ENCODE assay signal across 8 cellular contexts in genomic region chr1:32215629-32216505, GRCh38. TPM values are rescaled to one million over a fixed set of nuclear protein-coding genes. Genes with fewer than 3 reads are reported as not detected.
A peak's percentile ranks its signal among the peaks of the same experiment; 100 is the strongest.
DNase-seq lines count a peak whose midpoint lies in the region; ATAC-seq and TF ChIP-seq lines count a peak whose summit lies in the region.

No MANE protein-coding gene starts in this region.

- TF ChIP-seq CTCF in GM12872 (IDR thresholded peaks at IDR 0.05; ENCODE audit: insufficient read depth, low read depth, low read length) = peak; percentile 89
- peak; percentile 74 for TF ChIP-seq CTCF in SU-DHL-6 (IDR thresholded peaks at IDR 0.05; ENCODE audit: insufficient read depth, low read length, poor library complexity, severe bottlenecking)
- peak; percentile 41 to 85 (median 78) for TF ChIP-seq CTCF in heart right ventricle (IDR thresholded peaks at IDR 0.05)

- WGBS in heart right ventricle, 2 donors = 70 to 81% methylated on average over 10 of the region's 10 CpGs

- DNase-seq in MV-4-11 (lab: John Stamatoyannopoulos, UW) (peak; percentile 49), adipocyte (ENCODE audit: low read depth) (peak; percentile 88), heart right ventricle (peak; percentile 44 to 58), retina (peak; percentile 69)

- H3K9me2 ChIP-seq in SU-DHL-6 (replicated peaks; ENCODE audit: insufficient read depth, low read length) = no peaks in the 10 kb centered on the region

- H4K20me1 ChIP-seq in SU-DHL-6 (ENCODE audit: low read depth, low read length) = no peaks in the 10 kb centered on the region

- no peaks in the 10 kb centered on the region for H3K79me2 ChIP-seq in SU-DHL-6 (ENCODE audit: insufficient read depth, low read length)

- H3K4me1 ChIP-seq in adipocyte (ENCODE audit: control insufficient read depth, insufficient read depth, low read length) = peaks cover 16% of the 10 kb centered on the region
- H3K4me1 ChIP-seq in heart right ventricle = peaks cover 2 to 20% (median 9%) of the 10 kb centered on the region in 9 donors

- H3K9ac ChIP-seq in SU-DHL-6 (ENCODE audit: low read length) (no peak overlapping the region), adipocyte (ENCODE audit: low read length) (peak overlapping the region; percentile 30)

- H3K27ac ChIP-seq in SU-DHL-6 (ENCODE audit: low read depth, low read length) (no peak overlapping the region), heart right ventricle (peak overlapping the region in 5 of 10 donors; percentile 11 to 41 (median 19))

- H3K27me3 ChIP-seq in SU-DHL-6 (ENCODE audit: low read length) (no peaks in the 10 kb centered on the region), adipocyte (replicated peaks; ENCODE audit: control insufficient read depth, insufficient read depth, low read length) (no peaks in the 10 kb centered on the region), heart right ventricle (no peaks in the 10 kb centered on the region)

- intact Hi-C loops in heart right ventricle (cut with DNase I) = loop anchor here in 3 of 10 donors (10.0 kb wide), 3 partner anchors 99 to 179 kb away; partner anchors contain the start of gene BSDC1 (in 1 of the 3)

- H3K36me3 ChIP-seq in SU-DHL-6 (ENCODE audit: low read length) (no peaks in the 10 kb centered on the region), adipocyte (ENCODE audit: control insufficient read depth, insufficient read depth, low read length, severe bottlenecking) (peaks cover 27% of the 10 kb centered on the region), heart right ventricle (peaks cover 0 to 80% (median 14%) of the 10 kb centered on the region in 9 donors)

- ATAC-seq in heart right ventricle (peak; percentile 65 to 85 (median 78)), HG03097 (IDR thresholded peaks at IDR 0.05; ENCODE audit: low FRiP score, unreplicated experiment) (no peak), GM18870 (IDR thresholded peaks at IDR 0.05; ENCODE audit: unreplicated experiment) (no peak)

- H3K9me3 ChIP-seq in SU-DHL-6 (ENCODE audit: insufficient read depth, low read length) (no peaks in the 10 kb centered on the region), adipocyte (ENCODE audit: control insufficient read depth, low read length) (no peaks in the 10 kb centered on the region), heart right ventricle (no peaks in the 10 kb centered on the region)

- H3K4me3 ChIP-seq in SU-DHL-6 (ENCODE audit: insufficient read depth, low read length, poor library complexity, severe bottlenecking) = no peak overlapping the region
- no peak overlapping the region for H3K4me3 ChIP-seq in adipocyte (ENCODE audit: low read length)
- H3K4me3 ChIP-seq in heart right ventricle = no peak overlapping the region

- H3K4me2 ChIP-seq in SU-DHL-6 (ENCODE audit: low read depth, low read length, poor library complexity, severe bottlenecking) = no peak overlapping the region

- H2AFZ ChIP-seq in SU-DHL-6 (ENCODE audit: low read depth, low read length, severe bottlenecking) = no peak overlapping the region

- no peaks in the 10 kb centered on the region for H3F3A ChIP-seq in SU-DHL-6 (ENCODE audit: insufficient read depth)

RNA-seq across cellular contexts. Expression of gene TMEM234, which starts 6.3 kb away (rescaled TPM):
- 10 to 100 TPM in 6 of 10 donors, 1 to 10 TPM in 4; 8.1 to 12.8 (median 11.1) TPM for total RNA-seq in heart right ventricle
- polyA plus RNA-seq in heart right ventricle = 10 to 100 TPM; 14.9 to 19.6 TPM

RNA-seq across cellular contexts. Expression of gene EIF3I, which starts 6.3 kb away (rescaled TPM):
- total RNA-seq in heart right ventricle = 100 to 1,000 TPM in 7 of 10 donors, 10 to 100 TPM in 3; 90.3 to 138 (median 103) TPM
- 100 to 1,000 TPM; 140 to 342 TPM for polyA plus RNA-seq in heart right ventricle

RNA-seq across cellular contexts. Expression of gene DCDC2B, which starts 7.0 kb away (rescaled TPM):
- not detected for total RNA-seq in heart right ventricle
- not detected for polyA plus RNA-seq in heart right ventricle

RNA-seq across cellular contexts. Expression of gene IQCC, which starts 10.4 kb away (rescaled TPM):
- total RNA-seq in heart right ventricle = 1 to 10 TPM in 4 of 10 donors, under 1 TPM in 6; 0.34 to 1.2 (median 0.90) TPM
- polyA plus RNA-seq in heart right ventricle = 1 to 10 TPM in 1 of 2 donors, under 1 TPM in 1; 0.87 to 2.0 TPM

RNA-seq across cellular contexts. Expression of gene CCDC28B, which starts 15.5 kb away (rescaled TPM):
- total RNA-seq in heart right ventricle = 10 to 100 TPM; 11.8 to 25.5 (median 16.3) TPM
- polyA plus RNA-seq in heart right ventricle = 10 to 100 TPM; 21.3 to 42.7 TPM

Comparison
In these comparisons a context has a peak if more than half of its experiments do, and no peak if none do; other contexts are left out.
1. ATAC-seq: peak in heart right ventricle (8 of 8); none in HG03097 (single experiment) and GM18870 (single experiment).
2. Peak in every context shown above with its lines, with median percentiles within 50 percentile points of each other: CTCF ChIP-seq and DNase-seq.